ENCODE assay signal across 1 cellular context in genomic region chr17:623121-623520, GRCh38.
TF ChIP-seq lines count a peak whose summit lies in the region.

No MANE protein-coding gene starts in this region.

TF ChIP-seq in IMR-90, 13 proteins besides CTCF, POLR2A, EP300 and RAD21 (continued from another document):
- TF ChIP-seq MAFK (IDR thresholded peaks at IDR 0.05; ENCODE audit: low read depth, low read length) = peak; percentile 84
